1 cellular context compared by ENCODE assay signal in genomic region chrX:47817421-47817820, GRCh38.
TF ChIP-seq lines count a peak whose summit lies in the region.

No MANE protein-coding gene starts in this region.

TF ChIP-seq in K562, 482 proteins besides CTCF, POLR2A, EP300 and RAD21 (continued from another document and continues in another):
- TF ChIP-seq, protein P1, sequence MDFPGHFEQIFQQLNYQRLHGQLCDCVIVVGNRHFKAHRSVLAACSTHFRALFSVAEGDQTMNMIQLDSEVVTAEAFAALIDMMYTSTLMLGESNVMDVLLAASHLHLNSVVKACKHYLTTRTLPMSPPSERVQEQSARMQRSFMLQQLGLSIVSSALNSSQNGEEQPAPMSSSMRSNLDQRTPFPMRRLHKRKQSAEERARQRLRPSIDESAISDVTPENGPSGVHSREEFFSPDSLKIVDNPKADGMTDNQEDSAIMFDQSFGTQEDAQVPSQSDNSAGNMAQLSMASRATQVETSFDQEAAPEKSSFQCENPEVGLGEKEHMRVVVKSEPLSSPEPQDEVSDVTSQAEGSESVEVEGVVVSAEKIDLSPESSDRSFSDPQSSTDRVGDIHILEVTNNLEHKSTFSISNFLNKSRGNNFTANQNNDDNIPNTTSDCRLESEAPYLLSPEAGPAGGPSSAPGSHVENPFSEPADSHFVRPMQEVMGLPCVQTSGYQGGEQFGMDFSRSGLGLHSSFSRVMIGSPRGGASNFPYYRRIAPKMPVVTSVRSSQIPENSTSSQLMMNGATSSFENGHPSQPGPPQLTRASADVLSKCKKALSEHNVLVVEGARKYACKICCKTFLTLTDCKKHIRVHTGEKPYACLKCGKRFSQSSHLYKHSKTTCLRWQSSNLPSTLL (IDR thresholded peaks at IDR 0.05) = no peak
- TF ChIP-seq ZBTB17 (CRISPR knock-in tag; IDR thresholded peaks at IDR 0.05) (no peak), CCAR2 (IDR thresholded peaks at IDR 0.05; ENCODE audit: low read depth, low read length) (no peak), KAT7 (CRISPR knock-in tag; IDR thresholded peaks at IDR 0.05; ENCODE audit: borderline replicate concordance) (no peak), SAP30 (IDR thresholded peaks at IDR 0.05; ENCODE audit: borderline replicate concordance, insufficient read depth, low read depth, low read length, poor library complexity, severe bottlenecking) (no peak), MEIS2 (IDR thresholded peaks at IDR 0.05; ENCODE audit: partially characterized antibody) (peak; percentile 17), ZFP36 (IDR thresholded peaks at IDR 0.05; ENCODE audit: low read depth, low read length, partially characterized antibody) (no peak), DDX20 (tag; IDR thresholded peaks at IDR 0.05; ENCODE audit: low read depth) (no peak), ZNF57 (CRISPR knock-in tag; IDR thresholded peaks at IDR 0.05) (no peak), ZNF174 (CRISPR knock-in tag; IDR thresholded peaks at IDR 0.05) (no peak), MCM2 (IDR thresholded peaks at IDR 0.05; ENCODE audit: low read depth) (no peak), EHMT2 (IDR thresholded peaks at IDR 0.05) (no peak), SMAD1 (IDR thresholded peaks at IDR 0.05; ENCODE audit: low read depth, low read length, partially characterized antibody) (peak; percentile 85), TSC22D4 (tag; IDR thresholded peaks at IDR 0.05) (no peak), SAFB2 (IDR thresholded peaks at IDR 0.05; ENCODE audit: borderline replicate concordance, low read depth, low read length, severe bottlenecking) (no peak), ZNF184 (CRISPR knock-in tag; IDR thresholded peaks at IDR 0.05) (no peak), PHB (CRISPR knock-in tag; IDR thresholded peaks at IDR 0.05) (no peak), NONO (IDR thresholded peaks at IDR 0.05; ENCODE audit: low read depth in 2 of 2, low read length in 1 of 2) (no peak), ZNF707 (CRISPR knock-in tag; conservative IDR thresholded peaks at IDR 0.05) (no peak), HNRNPH1 (optimal IDR thresholded peaks at IDR 0.05; ENCODE audit: low read depth, low read length) (no peak), TARDBP (IDR thresholded peaks at IDR 0.05) (no peak), RFX7 (CRISPR knock-in tag; IDR thresholded peaks at IDR 0.05) (no peak), XRCC4 (IDR thresholded peaks at IDR 0.05; ENCODE audit: extremely low read depth, insufficient read depth, insufficient read length) (no peak), EZH2 (IDR thresholded peaks at IDR 0.05; ENCODE audit: borderline replicate concordance, low read depth, low read length) (no peak), CREM (IDR thresholded peaks at IDR 0.05; ENCODE audit: low read depth) (peak; percentile 50; the same call in 1 of the 2 replicates), KDM1A (IDR thresholded peaks at IDR 0.05) (peak; percentile 75 to 78), FOXJ2 (tag; IDR thresholded peaks at IDR 0.05) (peak; percentile 79; the same call in 1 of the 2 replicates), REST (CRISPR knock-in tag; IDR thresholded peaks at IDR 0.05; ENCODE audit: low read depth) (no peak), ZNF282 (CRISPR knock-in tag; IDR thresholded peaks at IDR 0.05) (no peak), CEBPB (tag; IDR thresholded peaks at IDR 0.05) (no peak), THRAP3 (IDR thresholded peaks at IDR 0.05; ENCODE audit: borderline replicate concordance) (no peak), ZNF445 (CRISPR knock-in tag; IDR thresholded peaks at IDR 0.05; ENCODE audit: low read depth) (no peak), C11orf30 (IDR thresholded peaks at IDR 0.05; ENCODE audit: low read depth) (no peak)
- TF ChIP-seq, protein P2, sequence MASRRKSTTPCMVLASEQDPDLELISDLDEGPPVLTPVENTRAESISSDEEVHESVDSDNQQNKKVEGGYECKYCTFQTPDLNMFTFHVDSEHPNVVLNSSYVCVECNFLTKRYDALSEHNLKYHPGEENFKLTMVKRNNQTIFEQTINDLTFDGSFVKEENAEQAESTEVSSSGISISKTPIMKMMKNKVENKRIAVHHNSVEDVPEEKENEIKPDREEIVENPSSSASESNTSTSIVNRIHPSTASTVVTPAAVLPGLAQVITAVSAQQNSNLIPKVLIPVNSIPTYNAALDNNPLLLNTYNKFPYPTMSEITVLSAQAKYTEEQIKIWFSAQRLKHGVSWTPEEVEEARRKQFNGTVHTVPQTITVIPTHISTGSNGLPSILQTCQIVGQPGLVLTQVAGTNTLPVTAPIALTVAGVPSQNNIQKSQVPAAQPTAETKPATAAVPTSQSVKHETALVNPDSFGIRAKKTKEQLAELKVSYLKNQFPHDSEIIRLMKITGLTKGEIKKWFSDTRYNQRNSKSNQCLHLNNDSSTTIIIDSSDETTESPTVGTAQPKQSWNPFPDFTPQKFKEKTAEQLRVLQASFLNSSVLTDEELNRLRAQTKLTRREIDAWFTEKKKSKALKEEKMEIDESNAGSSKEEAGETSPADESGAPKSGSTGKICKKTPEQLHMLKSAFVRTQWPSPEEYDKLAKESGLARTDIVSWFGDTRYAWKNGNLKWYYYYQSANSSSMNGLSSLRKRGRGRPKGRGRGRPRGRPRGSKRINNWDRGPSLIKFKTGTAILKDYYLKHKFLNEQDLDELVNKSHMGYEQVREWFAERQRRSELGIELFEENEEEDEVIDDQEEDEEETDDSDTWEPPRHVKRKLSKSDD (conservative IDR thresholded peaks at IDR 0.05; ENCODE audit: low read length) = no peak
- TF ChIP-seq, protein P3, sequence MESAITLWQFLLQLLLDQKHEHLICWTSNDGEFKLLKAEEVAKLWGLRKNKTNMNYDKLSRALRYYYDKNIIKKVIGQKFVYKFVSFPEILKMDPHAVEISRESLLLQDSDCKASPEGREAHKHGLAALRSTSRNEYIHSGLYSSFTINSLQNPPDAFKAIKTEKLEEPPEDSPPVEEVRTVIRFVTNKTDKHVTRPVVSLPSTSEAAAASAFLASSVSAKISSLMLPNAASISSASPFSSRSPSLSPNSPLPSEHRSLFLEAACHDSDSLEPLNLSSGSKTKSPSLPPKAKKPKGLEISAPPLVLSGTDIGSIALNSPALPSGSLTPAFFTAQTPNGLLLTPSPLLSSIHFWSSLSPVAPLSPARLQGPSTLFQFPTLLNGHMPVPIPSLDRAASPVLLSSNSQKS (CRISPR knock-in tag; IDR thresholded peaks at IDR 0.05) = no peak
- TF ChIP-seq, protein P4, sequence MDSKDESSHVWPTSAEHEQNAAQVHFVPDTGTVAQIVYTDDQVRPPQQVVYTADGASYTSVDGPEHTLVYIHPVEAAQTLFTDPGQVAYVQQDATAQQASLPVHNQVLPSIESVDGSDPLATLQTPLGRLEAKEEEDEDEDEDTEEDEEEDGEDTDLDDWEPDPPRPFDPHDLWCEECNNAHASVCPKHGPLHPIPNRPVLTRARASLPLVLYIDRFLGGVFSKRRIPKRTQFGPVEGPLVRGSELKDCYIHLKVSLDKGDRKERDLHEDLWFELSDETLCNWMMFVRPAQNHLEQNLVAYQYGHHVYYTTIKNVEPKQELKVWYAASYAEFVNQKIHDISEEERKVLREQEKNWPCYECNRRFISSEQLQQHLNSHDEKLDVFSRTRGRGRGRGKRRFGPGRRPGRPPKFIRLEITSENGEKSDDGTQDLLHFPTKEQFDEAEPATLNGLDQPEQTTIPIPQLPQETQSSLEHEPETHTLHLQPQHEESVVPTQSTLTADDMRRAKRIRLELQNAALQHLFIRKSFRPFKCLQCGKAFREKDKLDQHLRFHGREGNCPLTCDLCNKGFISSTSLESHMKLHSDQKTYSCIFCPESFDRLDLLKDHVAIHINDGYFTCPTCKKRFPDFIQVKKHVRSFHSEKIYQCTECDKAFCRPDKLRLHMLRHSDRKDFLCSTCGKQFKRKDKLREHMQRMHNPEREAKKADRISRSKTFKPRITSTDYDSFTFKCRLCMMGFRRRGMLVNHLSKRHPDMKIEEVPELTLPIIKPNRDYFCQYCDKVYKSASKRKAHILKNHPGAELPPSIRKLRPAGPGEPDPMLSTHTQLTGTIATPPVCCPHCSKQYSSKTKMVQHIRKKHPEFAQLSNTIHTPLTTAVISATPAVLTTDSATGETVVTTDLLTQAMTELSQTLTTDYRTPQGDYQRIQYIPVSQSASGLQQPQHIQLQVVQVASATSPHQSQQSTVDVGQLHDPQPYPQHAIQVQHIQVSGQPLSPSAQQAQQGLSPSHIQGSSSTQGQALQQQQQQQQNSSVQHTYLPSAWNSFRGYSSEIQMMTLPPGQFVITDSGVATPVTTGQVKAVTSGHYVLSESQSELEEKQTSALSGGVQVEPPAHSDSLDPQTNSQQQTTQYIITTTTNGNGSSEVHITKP (IDR thresholded peaks at IDR 0.05; ENCODE audit: partially characterized antibody) = peak; percentile 14
- TF ChIP-seq, protein P5, sequence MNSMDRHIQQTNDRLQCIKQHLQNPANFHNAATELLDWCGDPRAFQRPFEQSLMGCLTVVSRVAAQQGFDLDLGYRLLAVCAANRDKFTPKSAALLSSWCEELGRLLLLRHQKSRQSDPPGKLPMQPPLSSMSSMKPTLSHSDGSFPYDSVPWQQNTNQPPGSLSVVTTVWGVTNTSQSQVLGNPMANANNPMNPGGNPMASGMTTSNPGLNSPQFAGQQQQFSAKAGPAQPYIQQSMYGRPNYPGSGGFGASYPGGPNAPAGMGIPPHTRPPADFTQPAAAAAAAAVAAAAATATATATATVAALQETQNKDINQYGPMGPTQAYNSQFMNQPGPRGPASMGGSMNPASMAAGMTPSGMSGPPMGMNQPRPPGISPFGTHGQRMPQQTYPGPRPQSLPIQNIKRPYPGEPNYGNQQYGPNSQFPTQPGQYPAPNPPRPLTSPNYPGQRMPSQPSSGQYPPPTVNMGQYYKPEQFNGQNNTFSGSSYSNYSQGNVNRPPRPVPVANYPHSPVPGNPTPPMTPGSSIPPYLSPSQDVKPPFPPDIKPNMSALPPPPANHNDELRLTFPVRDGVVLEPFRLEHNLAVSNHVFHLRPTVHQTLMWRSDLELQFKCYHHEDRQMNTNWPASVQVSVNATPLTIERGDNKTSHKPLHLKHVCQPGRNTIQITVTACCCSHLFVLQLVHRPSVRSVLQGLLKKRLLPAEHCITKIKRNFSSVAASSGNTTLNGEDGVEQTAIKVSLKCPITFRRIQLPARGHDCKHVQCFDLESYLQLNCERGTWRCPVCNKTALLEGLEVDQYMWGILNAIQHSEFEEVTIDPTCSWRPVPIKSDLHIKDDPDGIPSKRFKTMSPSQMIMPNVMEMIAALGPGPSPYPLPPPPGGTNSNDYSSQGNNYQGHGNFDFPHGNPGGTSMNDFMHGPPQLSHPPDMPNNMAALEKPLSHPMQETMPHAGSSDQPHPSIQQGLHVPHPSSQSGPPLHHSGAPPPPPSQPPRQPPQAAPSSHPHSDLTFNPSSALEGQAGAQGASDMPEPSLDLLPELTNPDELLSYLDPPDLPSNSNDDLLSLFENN (IDR thresholded peaks at IDR 0.05; ENCODE audit: low read depth in 2 of 2, low read length in 2 of 2) = peak in 1 of 2 experiments; percentile 87; a peak in 2 of 4 replicates
- TF ChIP-seq, protein P6, sequence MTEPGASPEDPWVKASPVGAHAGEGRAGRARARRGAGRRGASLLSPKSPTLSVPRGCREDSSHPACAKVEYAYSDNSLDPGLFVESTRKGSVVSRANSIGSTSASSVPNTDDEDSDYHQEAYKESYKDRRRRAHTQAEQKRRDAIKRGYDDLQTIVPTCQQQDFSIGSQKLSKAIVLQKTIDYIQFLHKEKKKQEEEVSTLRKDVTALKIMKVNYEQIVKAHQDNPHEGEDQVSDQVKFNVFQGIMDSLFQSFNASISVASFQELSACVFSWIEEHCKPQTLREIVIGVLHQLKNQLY (CRISPR knock-in tag; conservative IDR thresholded peaks at IDR 0.05) = no peak
- TF ChIP-seq, protein P7, sequence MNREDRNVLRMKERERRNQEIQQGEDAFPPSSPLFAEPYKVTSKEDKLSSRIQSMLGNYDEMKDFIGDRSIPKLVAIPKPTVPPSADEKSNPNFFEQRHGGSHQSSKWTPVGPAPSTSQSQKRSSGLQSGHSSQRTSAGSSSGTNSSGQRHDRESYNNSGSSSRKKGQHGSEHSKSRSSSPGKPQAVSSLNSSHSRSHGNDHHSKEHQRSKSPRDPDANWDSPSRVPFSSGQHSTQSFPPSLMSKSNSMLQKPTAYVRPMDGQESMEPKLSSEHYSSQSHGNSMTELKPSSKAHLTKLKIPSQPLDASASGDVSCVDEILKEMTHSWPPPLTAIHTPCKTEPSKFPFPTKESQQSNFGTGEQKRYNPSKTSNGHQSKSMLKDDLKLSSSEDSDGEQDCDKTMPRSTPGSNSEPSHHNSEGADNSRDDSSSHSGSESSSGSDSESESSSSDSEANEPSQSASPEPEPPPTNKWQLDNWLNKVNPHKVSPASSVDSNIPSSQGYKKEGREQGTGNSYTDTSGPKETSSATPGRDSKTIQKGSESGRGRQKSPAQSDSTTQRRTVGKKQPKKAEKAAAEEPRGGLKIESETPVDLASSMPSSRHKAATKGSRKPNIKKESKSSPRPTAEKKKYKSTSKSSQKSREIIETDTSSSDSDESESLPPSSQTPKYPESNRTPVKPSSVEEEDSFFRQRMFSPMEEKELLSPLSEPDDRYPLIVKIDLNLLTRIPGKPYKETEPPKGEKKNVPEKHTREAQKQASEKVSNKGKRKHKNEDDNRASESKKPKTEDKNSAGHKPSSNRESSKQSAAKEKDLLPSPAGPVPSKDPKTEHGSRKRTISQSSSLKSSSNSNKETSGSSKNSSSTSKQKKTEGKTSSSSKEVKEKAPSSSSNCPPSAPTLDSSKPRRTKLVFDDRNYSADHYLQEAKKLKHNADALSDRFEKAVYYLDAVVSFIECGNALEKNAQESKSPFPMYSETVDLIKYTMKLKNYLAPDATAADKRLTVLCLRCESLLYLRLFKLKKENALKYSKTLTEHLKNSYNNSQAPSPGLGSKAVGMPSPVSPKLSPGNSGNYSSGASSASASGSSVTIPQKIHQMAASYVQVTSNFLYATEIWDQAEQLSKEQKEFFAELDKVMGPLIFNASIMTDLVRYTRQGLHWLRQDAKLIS (CRISPR knock-in tag; IDR thresholded peaks at IDR 0.05) = no peak
- TF ChIP-seq, protein P8, sequence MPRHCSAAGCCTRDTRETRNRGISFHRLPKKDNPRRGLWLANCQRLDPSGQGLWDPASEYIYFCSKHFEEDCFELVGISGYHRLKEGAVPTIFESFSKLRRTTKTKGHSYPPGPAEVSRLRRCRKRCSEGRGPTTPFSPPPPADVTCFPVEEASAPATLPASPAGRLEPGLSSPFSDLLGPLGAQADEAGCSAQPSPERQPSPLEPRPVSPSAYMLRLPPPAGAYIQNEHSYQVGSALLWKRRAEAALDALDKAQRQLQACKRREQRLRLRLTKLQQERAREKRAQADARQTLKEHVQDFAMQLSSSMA (CRISPR knock-in tag; IDR thresholded peaks at IDR 0.05) = no peak
